17 cellular contexts compared by ENCODE assay signal in the genomic region with DNA sequence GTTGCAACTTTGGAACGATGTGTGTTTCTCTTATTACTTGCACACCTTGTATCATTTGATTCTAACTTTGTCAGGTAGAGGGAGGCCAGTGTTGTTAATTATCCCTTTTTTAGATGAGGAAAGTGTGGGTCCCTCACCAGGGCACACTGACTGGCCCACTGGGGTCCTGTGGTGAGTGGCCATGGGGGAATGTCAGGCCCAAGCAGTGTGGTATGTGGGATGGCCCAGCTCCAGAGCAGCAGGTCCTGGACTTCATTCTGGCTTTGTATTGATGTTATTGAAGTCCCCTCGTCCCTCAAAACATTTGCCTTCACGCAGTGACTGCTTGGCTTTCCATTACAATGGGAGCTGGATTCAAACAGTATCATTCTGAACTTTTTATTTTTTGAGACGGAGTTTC. TPM values are rescaled to one million over a fixed set of nuclear protein-coding genes. Genes with fewer than 3 reads are reported as not detected.
DNase-seq lines count a peak whose midpoint lies in the region; ATAC-seq, FAIRE-seq and TF ChIP-seq lines count a peak whose summit lies in the region.
"Had no signal": no experiment of that assay in that cellular context is flagged by ENCODE, and none has a peak within 500 bp of the region (broad histone marks: within the 10 kb centered on the region; RNA-seq: fewer than 3 reads in every experiment).

No MANE protein-coding gene starts in this region.

- no peak overlapping the region for H3K23ac ChIP-seq in trophoblast cell (ENCODE audit: low read length)

- H3K4me3 ChIP-seq in Loucy (ENCODE audit: low read length, poor library complexity, severe bottlenecking) (no peak overlapping the region), GM12878 (peak overlapping the region; percentile 17; the same call in 1 of the 2 replicates), trophoblast cell (ENCODE audit: low read depth, low read length) (no peak overlapping the region), dorsolateral prefrontal cortex (no peak overlapping the region), Peyer's patch (no peak overlapping the region)
- H3K4me3 ChIP-seq: heart right ventricle had no signal

- no peak overlapping the region for H3K14ac ChIP-seq in trophoblast cell (ENCODE audit: low read length)

- H3K27ac ChIP-seq in GM12878 (ENCODE audit: control insufficient read depth, insufficient read depth) = peak overlapping the region; percentile 55
- H3K27ac ChIP-seq in trophoblast cell (ENCODE audit: low read depth, low read length) = no peak overlapping the region
- peak overlapping the region in 2 of 59 donors; percentile 3 to 8 for H3K27ac ChIP-seq in dorsolateral prefrontal cortex
- peak overlapping the region in 1 of 4 donors; percentile 20 for H3K27ac ChIP-seq in Peyer's patch

- POLR2A ChIA-PET in GM12878 (lab: Charles Lee) = interaction anchor here (1.0 to 4.2 kb wide), 5 partner anchors 10 to 47 kb away, joined by 3 to 27 read pairs (median 5); no protein-coding TSS in a partner anchor

- H2BK5ac ChIP-seq in trophoblast cell (ENCODE audit: low read depth, low read length, poor library complexity) = no peak overlapping the region

- H2BK12ac ChIP-seq in trophoblast cell (ENCODE audit: low read length) = no peak overlapping the region

- H3K4me1 Mint-ChIP-seq in activated CD4-positive, alpha-beta T cell treated with anti-CD3 and anti-CD28 coated beads, Interleukin-2, amount 10 ng/mL, durations not matched to agents 24 days and 14 days = peaks cover 84% of the 10 kb centered on the region

- TF ChIP-seq POLR2A in GM12878 (IDR thresholded peaks at IDR 0.05; ENCODE audit: low read depth, low read length) (no peak), Peyer's patch (IDR thresholded peaks at IDR 0.05) (no peak)

- H3K27me3 Mint-ChIP-seq in activated CD4-positive, alpha-beta T cell treated with anti-CD3 and anti-CD28 coated beads, Interleukin-2, amount 10 ng/mL, durations not matched to agents 24 days and 14 days = no peaks in the 10 kb centered on the region

- no peak overlapping the region for H2AFZ ChIP-seq in Loucy (ENCODE audit: low read length)
- H2AFZ ChIP-seq in GM12878 (ENCODE audit: control insufficient read depth, low read depth, low read length) = no peak overlapping the region
- no peak overlapping the region for H2AFZ ChIP-seq in trophoblast cell (ENCODE audit: insufficient read depth, low read length, poor library complexity)

- H3K18ac ChIP-seq in trophoblast cell (ENCODE audit: low read length) = no peak overlapping the region

- H3F3A ChIP-seq in Loucy (ENCODE audit: low read depth) = no peaks in the 10 kb centered on the region

- H3K27me3 ChIP-seq in Loucy (ENCODE audit: insufficient read depth, low read length, poor library complexity, severe bottlenecking) = no peaks in the 10 kb centered on the region
- no peaks in the 10 kb centered on the region for H3K27me3 ChIP-seq in GM12878 (replicated peaks in 1 of 2; ENCODE audit: control insufficient read depth in 2 of 2, insufficient read depth in 2 of 2, low read length in 1 of 2)
- H3K27me3 ChIP-seq in trophoblast cell (ENCODE audit: insufficient read depth, low read length) = no peaks in the 10 kb centered on the region
- H3K27me3 ChIP-seq in dorsolateral prefrontal cortex = no peaks in the 10 kb centered on the region
- no peaks in the 10 kb centered on the region for H3K27me3 ChIP-seq in Peyer's patch
- H3K27me3 ChIP-seq: heart right ventricle had no signal

- WGBS in GM12878 (ENCODE audit: insufficient coverage, insufficient replicate concordance, low lambda C conversion rate, missing lambda C conversion rate) = 77% methylated on average over 4 of the region's 4 CpGs
- WGBS in trophoblast cell (ENCODE audit: extremely low coverage, insufficient coverage, insufficient read length) = no CpG with 5 or more reads among the region's 4 CpGs

- peak overlapping the region; percentile 90 for H3K27ac Mint-ChIP-seq in activated CD4-positive, alpha-beta T cell treated with anti-CD3 and anti-CD28 coated beads, Interleukin-2, amount 10 ng/mL, durations not matched to agents 24 days and 14 days

- no peaks in the 10 kb centered on the region for H3K9me2 ChIP-seq in Loucy (replicated peaks; ENCODE audit: low read depth, low read length)

- ATAC-seq in GM12878 = no peak

- H3K79me2 ChIP-seq in Loucy (ENCODE audit: insufficient read depth, low read length) (peaks cover 98% of the 10 kb centered on the region), GM12878 (ENCODE audit: control insufficient read depth, insufficient read depth, low read length) (peaks cover 82% of the 10 kb centered on the region), trophoblast cell (ENCODE audit: control insufficient read depth, insufficient read depth, low read length, poor library complexity) (peaks cover 30% of the 10 kb centered on the region)

- no peak overlapping the region for H3K9ac ChIP-seq in Loucy (ENCODE audit: low read depth, low read length, poor library complexity, severe bottlenecking)
- H3K9ac ChIP-seq in GM12878 (ENCODE audit: control insufficient read depth, insufficient read depth, low read length) = no peak overlapping the region
- no peak overlapping the region for H3K9ac ChIP-seq in trophoblast cell (ENCODE audit: low read length)

- no peak overlapping the region for H4K91ac ChIP-seq in trophoblast cell (ENCODE audit: low read depth, low read length)

- H3K4me2 ChIP-seq in Loucy (ENCODE audit: low read depth, low read length, poor library complexity, severe bottlenecking) (peak overlapping the region; percentile 39), GM12878 (ENCODE audit: control insufficient read depth, insufficient read depth) (peak overlapping the region; percentile 48), trophoblast cell (ENCODE audit: low read length) (no peak overlapping the region)

- BruUV-seq in GM12878 (replicated peaks; lab: Mats Ljungman, UMichigan) = no TSS peak

- H3K4me1 ChIP-seq in Loucy (ENCODE audit: insufficient read depth, low read length, poor library complexity, severe bottlenecking) = peaks cover 34% of the 10 kb centered on the region
- H3K4me1 ChIP-seq in GM12878 (ENCODE audit: control insufficient read depth, insufficient read depth, low read length) = peaks cover 29% of the 10 kb centered on the region
- H3K4me1 ChIP-seq in trophoblast cell (ENCODE audit: control insufficient read depth in 1 of 2, insufficient read depth in 2 of 2, low read length in 2 of 2) = peaks cover 2 to 5% of the 10 kb centered on the region in 2 experiments
- H3K4me1 ChIP-seq in Peyer's patch = peaks cover 0 to 51% (median 15%) of the 10 kb centered on the region in 4 donors

- CTCF ChIA-PET in GM12878 (lab: Yijun Ruan, JAX) = interaction anchor here (0.8 to 2.8 kb wide), 9 partner anchors 10 to 468 kb away, joined by 3 to 24 read pairs (median 4); no protein-coding TSS in a partner anchor

- no peak overlapping the region for H2AK5ac ChIP-seq in trophoblast cell (ENCODE audit: low read length)

- no peaks in the 10 kb centered on the region for H3K9me3 ChIP-seq in Loucy (ENCODE audit: insufficient read depth, low read depth, low read length)
- H3K9me3 ChIP-seq in GM12878 (replicated peaks; ENCODE audit: control insufficient read depth, insufficient read depth, low read length) = no peaks in the 10 kb centered on the region
- no peaks in the 10 kb centered on the region for H3K9me3 ChIP-seq in trophoblast cell (ENCODE audit: insufficient read depth, low read depth, low read length)
- no peaks in the 10 kb centered on the region for H3K9me3 ChIP-seq in Peyer's patch
- H3K9me3 ChIP-seq: heart right ventricle had no signal

- RAD21 ChIA-PET in GM12878 (lab: Charles Lee; ENCODE audit: unreplicated experiment) = interaction anchor here (1.1 to 5.8 kb wide), 7 partner anchors 9 to 179 kb away, joined by 3 to 37 read pairs (median 8); no protein-coding TSS in a partner anchor

- no peak for TF ChIP-seq RAD21 in GM12878 (IDR thresholded peaks at IDR 0.05; ENCODE audit: insufficient read depth, low read depth, low read length)

- peaks cover 61% of the 10 kb centered on the region for H3K36me3 Mint-ChIP-seq in activated CD4-positive, alpha-beta T cell treated with anti-CD3 and anti-CD28 coated beads, Interleukin-2, amount 10 ng/mL, durations not matched to agents 24 days and 14 days (ENCODE audit: low read depth)

- H3K4ac ChIP-seq in trophoblast cell (ENCODE audit: low read depth, low read length) = peak overlapping the region; percentile 26

- no peak for DNase-seq in activated CD4-positive, alpha-beta T cell treated with anti-CD3 and anti-CD28 coated beads, Interleukin-2, amount 10 ng/mL, durations not matched to agents 24 days and 14 days
- no peak for DNase-seq in activated CD4-positive, alpha-beta T cell treated with anti-CD3 and anti-CD28 coated beads, Interleukin-2, amount 50 U/mL, for 1 hour
- no peak for DNase-seq in GM12878 (ENCODE audit: low read depth, low spot score)
- no peak for DNase-seq in trophoblast cell
- no peak for DNase-seq in dorsolateral prefrontal cortex
- no peak for DNase-seq in GDM1 (lab: John Stamatoyannopoulos, UW)
- DNase-seq in Peyer's patch = no peak
- DNase-seq: cortex of kidney, EL, heart right ventricle, kidney glomerular epithelial cell, midbrain, NCI-H1105 treated with DMSO at 0.1 percent for 48 hours, NCI-H226, posterior cingulate gyrus had no signal

- intact Hi-C loops in activated CD4-positive, alpha-beta T cell treated with anti-CD3 and anti-CD28 coated beads, Interleukin-2, amount 10 ng/mL, durations not matched to agents 24 days and 14 days (cut with micrococcal nuclease) = no loop called here
- intact Hi-C loops in GM12878 (cut with micrococcal nuclease; ENCODE audit: unreplicated experiment) = no loop called here
- intact Hi-C loops in dorsolateral prefrontal cortex (cut with DNase I) = no loop called here

- H3K9me3 Mint-ChIP-seq in activated CD4-positive, alpha-beta T cell treated with anti-CD3 and anti-CD28 coated beads, Interleukin-2, amount 10 ng/mL, durations not matched to agents 24 days and 14 days = no peaks in the 10 kb centered on the region

- SMC1A ChIA-PET in GM12878 (lab: Charles Lee; ENCODE audit: uncharacterized antibody, unreplicated experiment) = interaction anchor here (0.8 to 6.2 kb wide), 18 partner anchors 8 to 118 kb away, joined by 3 to 49 read pairs (median 5); no protein-coding TSS in a partner anchor

- H4K8ac ChIP-seq in trophoblast cell (ENCODE audit: low read depth, low read length) = no peak overlapping the region

- no peak overlapping the region for H4K12ac ChIP-seq in trophoblast cell (ENCODE audit: low read depth, low read length)

- FAIRE-seq in GM12878 (lab: Jason Lieb, UNC) = no peak
- FAIRE-seq: A204.1 had no signal

- TF ChIP-seq EP300 in GM12878 (IDR thresholded peaks at IDR 0.05; ENCODE audit: borderline replicate concordance in 1 of 2, control insufficient read depth in 1 of 2, low read depth in 2 of 2, low read length in 2 of 2) = no peak

- no peak overlapping the region for H2BK120ac ChIP-seq in trophoblast cell (ENCODE audit: insufficient read depth, low read length, poor library complexity)

- no peaks in the 10 kb centered on the region for H3K79me1 ChIP-seq in trophoblast cell (ENCODE audit: low read length)

- no peak for TF ChIP-seq CTCF in Loucy (conservative IDR thresholded peaks at IDR 0.05; ENCODE audit: low read length)
- TF ChIP-seq CTCF in GM12878 (IDR thresholded peaks at IDR 0.05 in 2 of 3, conservative IDR thresholded peaks at IDR 0.05 in 1 of 3; ENCODE audit: control insufficient read depth in 2 of 3, extremely low read depth in 1 of 3, insufficient read depth in 1 of 3, low read depth in 3 of 3, low read length in 3 of 3) = no peak
- TF ChIP-seq CTCF in dorsolateral prefrontal cortex (IDR thresholded peaks at IDR 0.05 in 54 of 56, conservative IDR thresholded peaks at IDR 0.05 in 2 of 56; ENCODE audit: low read depth in 1 of 56, partially characterized antibody in 56 of 56) = no peak
- TF ChIP-seq CTCF in Peyer's patch (IDR thresholded peaks at IDR 0.05) = no peak

- in situ Hi-C loops in GM12878 (cut with MboI) = no loop called here

- H4K20me1 ChIP-seq in Loucy (ENCODE audit: insufficient read depth, low read length, poor library complexity, severe bottlenecking) (peaks cover 33% of the 10 kb centered on the region), GM12878 (ENCODE audit: control insufficient read depth, insufficient read depth) (no peaks in the 10 kb centered on the region)

- peak overlapping the region; percentile 70 for H3K4me3 Mint-ChIP-seq in activated CD4-positive, alpha-beta T cell treated with anti-CD3 and anti-CD28 coated beads, Interleukin-2, amount 10 ng/mL, durations not matched to agents 24 days and 14 days

- no peaks in the 10 kb centered on the region for H3K36me3 ChIP-seq in Loucy (ENCODE audit: insufficient read depth, low read length)
- H3K36me3 ChIP-seq in GM12878 (ENCODE audit: control insufficient read depth in 2 of 2, insufficient read depth in 2 of 2, low read length in 1 of 2) = no peaks in the 10 kb centered on the region; a peak in 1 of 4 replicates
- peaks cover 0 to 8% of the 10 kb centered on the region in 2 experiments for H3K36me3 ChIP-seq in trophoblast cell (ENCODE audit: control insufficient read depth in 1 of 2, insufficient read depth in 2 of 2, low read length in 2 of 2)
- no peaks in the 10 kb centered on the region for H3K36me3 ChIP-seq in Peyer's patch
- H3K36me3 ChIP-seq: heart right ventricle had no signal

RNA-seq across cellular contexts. Expression of gene NCK2, which starts 11.7 kb away (rescaled TPM):
- total RNA-seq in activated CD4-positive, alpha-beta T cell treated with anti-CD3 and anti-CD28 coated beads, Interleukin-2, amount 10 ng/mL, durations not matched to agents 24 days and 14 days = 85.8 and 86.2 TPM in 2 replicates
- 14.3 and 15.4 TPM in 2 replicates for total RNA-seq in GM12878 (2013; cell fraction: nucleolus; rRNA removed)
- 25.1 and 25.4 TPM in 2 replicates for total RNA-seq in GM12878 (2014; rRNA removed)
- total RNA-seq in GM12878 (2014; rRNA removed; fragmentation: Illumina TruSeq; extraction: Trizol) = 13.5 and 15.3 TPM in 2 replicates
- total RNA-seq in GM12878 (2021) = 30.9 and 36.5 TPM in 2 replicates
- 5.6 TPM for polyA plus RNA-seq in GM12878 (2011; ENCODE audit: low read depth)
- 11.6 and 13.0 TPM in 2 replicates for polyA plus RNA-seq in GM12878 (2011; rRNA removed)
- polyA plus RNA-seq in GM12878 (2011; cell fraction: cytosol; rRNA removed) = 12.3 and 19.8 TPM in 2 replicates
- polyA plus RNA-seq in GM12878 (2011; cell fraction: nucleus; rRNA removed) = 10.9 and 14.6 TPM in 2 replicates
- polyA plus RNA-seq in GM12878 (2012) = 19.1 and 19.3 TPM in 2 replicates
- 10.1 and 15.4 TPM in 2 replicates for polyA plus RNA-seq in GM12878 (2014; fragmentation: Illumina TruSeq; extraction: Trizol)
- 1 to 10 TPM; 1.2 to 3.1 TPM for polyA plus RNA-seq in GM12878 (2014; fragmentation: Nextera tagmentation; extraction: Ambion mirVana)
- polyA plus RNA-seq in GM12878 (2014; rRNA removed) = 28.1 and 31.1 TPM in 2 replicates
- 1 to 10 TPM; 5.2 to 7.2 TPM for polyA plus RNA-seq in GM12878 (2016; fragmentation: Nextera tagmentation; extraction: Ambion mirVana)
- polyA minus RNA-seq in GM12878 (2011; rRNA and poly(A)+ RNA removed) = 14.9 and 16.7 TPM in 2 replicates
- 4.4 and 9.6 TPM in 2 replicates for polyA minus RNA-seq in GM12878 (2011; cell fraction: cytosol; rRNA and poly(A)+ RNA removed)
- polyA minus RNA-seq in GM12878 (2011; cell fraction: nucleus; rRNA and poly(A)+ RNA removed) = 8.1 and 14.5 TPM in 2 replicates
- 48.7 and 51.4 TPM in 2 replicates for polyA plus RNA-seq in trophoblast cell (2013)
- total RNA-seq in dorsolateral prefrontal cortex = 10 to 100 TPM; 22.2 to 89.9 (median 58.4) TPM
- 10 to 100 TPM; 58.6 to 94.5 (median 85.8) TPM for total RNA-seq in Peyer's patch
